ENCODE assay signal across 20 cellular contexts in the genomic region with DNA sequence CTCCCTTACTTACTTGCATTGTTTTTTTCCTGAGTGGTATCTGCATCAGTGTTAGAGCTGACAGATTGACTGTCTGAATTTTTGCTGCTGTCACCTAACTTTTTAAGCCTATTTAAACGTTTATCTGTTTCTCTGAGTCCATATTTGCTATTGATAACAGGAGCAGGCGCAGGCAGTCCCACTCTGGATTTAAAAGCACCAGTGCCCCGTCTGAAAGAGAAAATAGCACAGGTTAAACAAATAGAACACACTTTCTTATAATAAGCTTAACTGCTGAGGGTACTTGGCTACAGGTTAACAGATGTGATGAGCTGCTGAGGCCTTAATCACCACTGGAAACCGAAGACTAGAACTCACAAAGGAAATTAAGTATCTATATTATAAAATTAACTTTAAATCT. TPM values are rescaled to one million over a fixed set of nuclear protein-coding genes. Genes with fewer than 3 reads are reported as not detected.
DNase-seq lines count a peak whose midpoint lies in the region; ATAC-seq and TF ChIP-seq lines count a peak whose summit lies in the region.
"Had no signal": no experiment of that assay in that cellular context is flagged by ENCODE, and none has a peak within 500 bp of the region (broad histone marks: within the 10 kb centered on the region; RNA-seq: fewer than 3 reads in every experiment).

No MANE protein-coding gene starts in this region.

- H3K4me1 ChIP-seq in cardiac muscle cell (ENCODE audit: low read depth) (no peaks in the 10 kb centered on the region), right atrium auricular region (no peaks in the 10 kb centered on the region), GM23338 (ENCODE audit: insufficient read depth) (no peaks in the 10 kb centered on the region), stomach (peaks cover 5 to 42% (median 19%) of the 10 kb centered on the region in 4 donors)
- H3K4me1 ChIP-seq: A549; BLaER1 treated with 17β-estradiol and CSF1 and Interleukin-3, amounts not matched to agents 10 nM and 100 nM had no signal

- H3K4me1 Mint-ChIP-seq in GM23338 = no peaks in the 10 kb centered on the region
- H3K4me1 Mint-ChIP-seq in type B pancreatic cell (ENCODE audit: unreplicated experiment) = no peaks in the 10 kb centered on the region
- H3K4me1 Mint-ChIP-seq: B cell had no signal

- H3K27ac Mint-ChIP-seq in GM23338 = no peak overlapping the region
- peak overlapping the region; percentile 55 for H3K27ac Mint-ChIP-seq in type B pancreatic cell
- H3K27ac Mint-ChIP-seq: B cell; CD4-positive, alpha-beta T cell; CD8-positive, alpha-beta T cell had no signal

- TF ChIP-seq CTCF in cardiac muscle cell (IDR thresholded peaks at IDR 0.05; ENCODE audit: low read depth, low read length) (no peak), right atrium auricular region (IDR thresholded peaks at IDR 0.05) (no peak), GM23338 (conservative IDR thresholded peaks at IDR 0.05; ENCODE audit: low read depth in 2 of 2) (no peak), stomach (IDR thresholded peaks at IDR 0.05) (no peak), type B pancreatic cell (conservative IDR thresholded peaks at IDR 0.05) (no peak)

- DNase-seq in cardiac muscle cell (ENCODE audit: low read depth in 1 of 2, low spot score in 1 of 2) (no peak), right atrium auricular region (ENCODE audit: low spot score) (no peak), GM23338 (ENCODE audit: low spot score) (no peak), stomach (no peak), type B pancreatic cell (ENCODE audit: extremely low spot score, unreplicated experiment) (no peak), GM03348 (ENCODE audit: low spot score) (no peak), NCI-H1436 (lab: John Stamatoyannopoulos, UW) (no peak)
- DNase-seq in stimulated activated CD4-positive, alpha-beta T cell treated with anti-CD3 and anti-CD28 coated beads, Interleukin-15, amount 100 ng/mL, for 24 hours = no peak
- DNase-seq: AML-193; Caco-2; Calu3; CD4-positive, alpha-beta T cell; CD8-positive, alpha-beta T cell; DMS79 treated with DMSO at 0.1 percent for 48 hours; GF-D8 had no signal

- ATAC-seq in GM23338 = no peak
- ATAC-seq: A549; CD8-positive, alpha-beta T cell; GM12878 had no signal

- H3K4me3 Mint-ChIP-seq in GM23338 (no peak overlapping the region), type B pancreatic cell (no peak overlapping the region)
- H3K4me3 Mint-ChIP-seq: B cell; CD4-positive, alpha-beta T cell; CD8-positive, alpha-beta T cell had no signal

- no peak overlapping the region for H2AFZ ChIP-seq in GM23338

- no peaks in the 10 kb centered on the region for H3K9me2 ChIP-seq in GM23338 (ENCODE audit: insufficient read depth)

- H3K4me3 ChIP-seq in cardiac muscle cell (no peak overlapping the region), right atrium auricular region (no peak overlapping the region), GM23338 (no peak overlapping the region), stomach (no peak overlapping the region)
- H3K4me3 ChIP-seq: A549; BLaER1 treated with 17β-estradiol and CSF1 and Interleukin-3, amounts not matched to agents 10 nM and 100 nM; GM12878 had no signal

- H3K27ac ChIP-seq in cardiac muscle cell (peak overlapping the region; percentile 39), right atrium auricular region (no peak overlapping the region), GM23338 (ENCODE audit: low read depth) (peak overlapping the region; percentile 50; the same call in 1 of the 2 replicates), stomach (peak overlapping the region in 4 of 5 donors; percentile 9 to 47 (median 42))
- H3K27ac ChIP-seq: A549; BLaER1 treated with 17β-estradiol and CSF1 and Interleukin-3, amounts not matched to agents 10 nM and 100 nM; C4-2B had no signal

- H3F3A ChIP-seq in GM23338 (replicated peaks; ENCODE audit: low read depth) = 0 out of 2 replicates have a peak, but pooled peaks cover 4% of the 10 kb centered on the region

- no peaks in the 10 kb centered on the region for H3K27me3 ChIP-seq in cardiac muscle cell
- H3K27me3 ChIP-seq in right atrium auricular region = no peaks in the 10 kb centered on the region
- no peaks in the 10 kb centered on the region for H3K27me3 ChIP-seq in GM23338 (ENCODE audit: insufficient read depth)
- no peaks in the 10 kb centered on the region for H3K27me3 ChIP-seq in stomach
- H3K27me3 ChIP-seq: BLaER1 treated with 17β-estradiol and CSF1 and Interleukin-3, amounts not matched to agents 10 nM and 100 nM had no signal

- H3K9me3 ChIP-seq in cardiac muscle cell (ENCODE audit: low read depth) (no peaks in the 10 kb centered on the region), right atrium auricular region (no peaks in the 10 kb centered on the region), stomach (no peaks in the 10 kb centered on the region)
- H3K9me3 ChIP-seq: A549; BLaER1 treated with 17β-estradiol and CSF1 and Interleukin-3, amounts not matched to agents 10 nM and 100 nM; Caco-2 had no signal

- intact Hi-C loops in stomach (cut with DNase I; ENCODE audit: low total_unique reads) = no loop called here

- H3K4me2 ChIP-seq in GM23338 = no peak overlapping the region
- H3K4me2 ChIP-seq: A549; BLaER1 treated with 17β-estradiol and CSF1 and Interleukin-3, amounts not matched to agents 10 nM and 100 nM had no signal

- no peaks in the 10 kb centered on the region for H4K20me1 ChIP-seq in GM23338 (replicated peaks; ENCODE audit: insufficient read depth)

- H3K36me3 Mint-ChIP-seq in GM23338 (ENCODE audit: low read depth) = peaks cover 43% of the 10 kb centered on the region
- H3K36me3 Mint-ChIP-seq in type B pancreatic cell = peaks cover 21% of the 10 kb centered on the region

- TF ChIP-seq POLR2A in stomach (IDR thresholded peaks at IDR 0.05) = no peak

- H3K9me3 Mint-ChIP-seq in GM23338 (no peaks in the 10 kb centered on the region), type B pancreatic cell (no peaks in the 10 kb centered on the region)
- H3K9me3 Mint-ChIP-seq: CD4-positive, alpha-beta T cell; CD8-positive, alpha-beta T cell had no signal

- H3K79me2 ChIP-seq in GM23338 (replicated peaks; ENCODE audit: insufficient read depth) = no peaks in the 10 kb centered on the region

- WGBS in stomach, 5 donors = 33 to 58% (median 47%) methylated on average over 4 of the region's 4 CpGs

- H3K27me3 Mint-ChIP-seq in GM23338 (ENCODE audit: insufficient read depth, low read depth, poor library complexity) = no peaks in the 10 kb centered on the region
- H3K27me3 Mint-ChIP-seq in type B pancreatic cell = no peaks in the 10 kb centered on the region
- H3K27me3 Mint-ChIP-seq: B cell; CD4-positive, alpha-beta T cell had no signal

- H3K36me3 ChIP-seq in cardiac muscle cell (peaks cover 52% of the 10 kb centered on the region), right atrium auricular region (peaks cover 78% of the 10 kb centered on the region), GM23338 (ENCODE audit: insufficient read depth) (peaks cover 35% of the 10 kb centered on the region), stomach (peaks cover 35 to 98% (median 96%) of the 10 kb centered on the region in 4 donors)

- TF ChIP-seq EP300 in stomach (IDR thresholded peaks at IDR 0.05) = no peak

TF ChIP-seq in GM23338, 12 proteins besides CTCF, POLR2A, EP300 and RAD21 (continues in another document):
- no peak for TF ChIP-seq REST (IDR thresholded peaks at IDR 0.05; ENCODE audit: unreplicated experiment)
- TF ChIP-seq EZH2phosphoT487 (IDR thresholded peaks at IDR 0.05; ENCODE audit: unreplicated experiment) = no peak

RNA-seq across cellular contexts. Expression of gene CHKA, which starts 45.8 kb away (rescaled TPM):
- total RNA-seq in cardiac muscle cell = 49.2 and 143 TPM in 2 replicates
- 37.6 and 41.3 TPM in 2 replicates for polyA plus RNA-seq in cardiac muscle cell
- 10 to 100 TPM in 1 of 2 donors, 1 to 10 TPM in 1; 6.1 to 10.3 TPM for total RNA-seq in right atrium auricular region
- total RNA-seq in GM23338 (2014; rRNA removed; shearing (Covaris generic)) = 92.5 and 94.4 TPM in 2 replicates
- 37.1 and 40.1 TPM in 2 replicates for polyA plus RNA-seq in GM23338 (2016; fragmentation: Nextera tagmentation; extraction: Ambion mirVana)
- 100 to 1,000 TPM in 4 of 5 donors, 10 to 100 TPM in 1; 85.9 to 227 (median 147) TPM for total RNA-seq in stomach
- 10 to 100 TPM; 20.9 to 47.2 (median 36.7) TPM for polyA plus RNA-seq in stomach
- total RNA-seq in type B pancreatic cell (ENCODE audit: low replicate concordance) = 32.2 and 46.7 TPM in 2 replicates

RNA-seq across cellular contexts. Expression of gene KMT5B, which starts 46.1 kb away (rescaled TPM):
- total RNA-seq in cardiac muscle cell = 29.1 and 36.7 TPM in 2 replicates
- polyA plus RNA-seq in cardiac muscle cell = 34.1 and 35.9 TPM in 2 replicates
- total RNA-seq in right atrium auricular region = 10 to 100 TPM; 20.2 to 20.5 TPM
- total RNA-seq in GM23338 (2014; rRNA removed; shearing (Covaris generic)) = 31.0 and 39.1 TPM in 2 replicates
- polyA plus RNA-seq in GM23338 (2016; fragmentation: Nextera tagmentation; extraction: Ambion mirVana) = 20.5 and 26.4 TPM in 2 replicates
- total RNA-seq in stomach = 10 to 100 TPM; 17.4 to 52.7 (median 31.6) TPM
- polyA plus RNA-seq in stomach = 10 to 100 TPM; 14.3 to 20.6 (median 14.8) TPM
- total RNA-seq in type B pancreatic cell (ENCODE audit: low replicate concordance) = 48.5 and 54.4 TPM in 2 replicates

Comparison
In these comparisons a context has a peak if more than half of its experiments do, and no peak if none do; other contexts are left out.
1. H3K27ac ChIP-seq: peak in cardiac muscle cell (single experiment), GM23338 (single experiment) and stomach (4 of 5); none in right atrium auricular region (0 of 2).